ENCODE assay signal across 15 cellular contexts in genomic region chr5:58794875-58795274, GRCh38.
A peak's percentile ranks its signal among the peaks of the same experiment; 100 is the strongest.
DNase-seq lines count a peak whose midpoint lies in the region; ATAC-seq and TF ChIP-seq lines count a peak whose summit lies in the region.
"Had no signal": no experiment of that assay in that cellular context is flagged by ENCODE, and none has a peak within 500 bp of the region (broad histone marks: within the 10 kb centered on the region; RNA-seq: fewer than 3 reads in every experiment).

No MANE protein-coding gene starts in this region.

- no peak overlapping the region for H3K4me3 ChIP-seq in colonic mucosa
- H3K4me3 ChIP-seq: psoas muscle, SJCRH30, testis had no signal

- intact Hi-C loops in activated CD4-positive, alpha-beta T cell treated with anti-CD3 and anti-CD28 coated beads for 36 hours (cut with DNase I, micrococcal nuclease), result loop anchor here (1.0 to 2.0 kb wide), 3 partner anchors 19 to 30 kb away; no protein-coding TSS in a partner anchor
- intact Hi-C loops in colonic mucosa (cut with DNase I), result no loop called here

- H3K9me3 ChIP-seq in colonic mucosa, result no peaks in the 10 kb centered on the region
- H3K9me3 ChIP-seq: psoas muscle, SJCRH30, testis had no signal

- H3K36me3 ChIP-seq in colonic mucosa, result no peaks in the 10 kb centered on the region
- H3K36me3 ChIP-seq: SJCRH30 had no signal

- H3K4me1 Mint-ChIP-seq in activated CD4-positive, alpha-beta T cell treated with anti-CD3 and anti-CD28 coated beads for 36 hours, result peaks cover 18% of the 10 kb centered on the region
- peaks cover 16% of the 10 kb centered on the region for H3K4me1 Mint-ChIP-seq in activated T-helper 17 cell treated with anti-CD3 and anti-CD28 coated beads, Interleukin-2, amount 50 U/mL, for 72 hours

- no peaks in the 10 kb centered on the region for H3K4me1 ChIP-seq in colonic mucosa
- H3K4me1 ChIP-seq: psoas muscle, SJCRH30, testis had no signal

- H3K27ac Mint-ChIP-seq in activated CD4-positive, alpha-beta T cell treated with anti-CD3 and anti-CD28 coated beads for 36 hours, result no peak overlapping the region
- peak overlapping the region; percentile 48 for H3K27ac Mint-ChIP-seq in activated T-helper 17 cell treated with anti-CD3 and anti-CD28 coated beads, Interleukin-2, amount 50 U/mL, for 72 hours

- no peak overlapping the region for H3K27ac ChIP-seq in colonic mucosa
- H3K27ac ChIP-seq: psoas muscle, SJCRH30, testis, VCaP had no signal

- no peaks in the 10 kb centered on the region for H3K27me3 ChIP-seq in colonic mucosa
- H3K27me3 ChIP-seq: testis had no signal

- peaks cover 29% of the 10 kb centered on the region for H3K27me3 Mint-ChIP-seq in activated CD4-positive, alpha-beta T cell treated with anti-CD3 and anti-CD28 coated beads for 36 hours
- H3K27me3 Mint-ChIP-seq in activated T-helper 17 cell treated with anti-CD3 and anti-CD28 coated beads, Interleukin-2, amount 50 U/mL, for 72 hours, result peaks cover 34% of the 10 kb centered on the region

- peak; percentile 81 for DNase-seq in activated CD4-positive, alpha-beta T cell treated with anti-CD3 and anti-CD28 coated beads for 36 hours
- no peak for DNase-seq in activated CD4-positive, alpha-beta T cell treated with anti-CD3 and anti-CD28 coated beads for 1 hour
- peak; percentile 32 to 49 for DNase-seq in stimulated activated CD4-positive, alpha-beta T cell treated with anti-CD3 and anti-CD28 coated beads, Interleukin-4, amount 100 ng/mL, for 48 hours (ENCODE audit: low read depth in 2 of 2)
- DNase-seq in NAMALWA (ENCODE audit: low spot score) (no peak), DMS53 (lab: John Stamatoyannopoulos, UW) (no peak), colonic mucosa (no peak)
- DNase-seq: 8988T, kidney glomerular epithelial cell, NCI-H2081 treated with DMSO at 0.1 percent for 48 hours, psoas muscle, SJCRH30, testis had no signal

- POLR2A ChIA-PET in activated CD4-positive, alpha-beta T cell treated with anti-CD3 and anti-CD28 coated beads for 36 hours (lab: Charles Lee), result no interaction called here

- no peak overlapping the region for H3K9ac ChIP-seq in colonic mucosa (ENCODE audit: low read depth in 2 of 2, low read length in 2 of 2)

- CTCF ChIA-PET in activated CD4-positive, alpha-beta T cell treated with anti-CD3 and anti-CD28 coated beads for 36 hours (lab: Charles Lee), result interaction anchor here (1.6 kb wide), 1 partner anchor 10 kb away, joined by 3 read pairs; no protein-coding TSS in a partner anchor

- no peak overlapping the region for H3K4me3 Mint-ChIP-seq in activated CD4-positive, alpha-beta T cell treated with anti-CD3 and anti-CD28 coated beads for 36 hours
- peak overlapping the region; percentile 3 for H3K4me3 Mint-ChIP-seq in activated T-helper 17 cell treated with anti-CD3 and anti-CD28 coated beads, Interleukin-2, amount 50 U/mL, for 72 hours

- no peak for TF ChIP-seq CTCF in colonic mucosa (IDR thresholded peaks at IDR 0.05)

- no peaks in the 10 kb centered on the region for H3K36me3 Mint-ChIP-seq in activated CD4-positive, alpha-beta T cell treated with anti-CD3 and anti-CD28 coated beads for 36 hours (ENCODE audit: low read depth)
- H3K36me3 Mint-ChIP-seq in activated T-helper 17 cell treated with anti-CD3 and anti-CD28 coated beads, Interleukin-2, amount 50 U/mL, for 72 hours (ENCODE audit: low read depth), result no peaks in the 10 kb centered on the region

- H3K9me3 Mint-ChIP-seq in activated CD4-positive, alpha-beta T cell treated with anti-CD3 and anti-CD28 coated beads for 36 hours (ENCODE audit: low read depth), result no peaks in the 10 kb centered on the region
- H3K9me3 Mint-ChIP-seq in activated T-helper 17 cell treated with anti-CD3 and anti-CD28 coated beads, Interleukin-2, amount 50 U/mL, for 72 hours, result no peaks in the 10 kb centered on the region

- ATAC-seq in activated CD4-positive, alpha-beta T cell treated with anti-CD3 and anti-CD28 coated beads for 36 hours, result peak; percentile 92
- ATAC-seq in HG02588 (IDR thresholded peaks at IDR 0.05; ENCODE audit: unreplicated experiment), result peak; percentile 57
- ATAC-seq in activated T-helper 17 cell treated with anti-CD3 and anti-CD28 coated beads, Interleukin-2, amount 50 U/mL, for 72 hours (replicated peaks), result peak; percentile 90
- ATAC-seq: psoas muscle had no signal

Comparison
In these comparisons a context has a peak if more than half of its experiments do, and no peak if none do; other contexts are left out.
1. DNase-seq: peak in activated CD4-positive, alpha-beta T cell treated with anti-CD3 and anti-CD28 coated beads for 36 hours (single experiment) and stimulated activated CD4-positive, alpha-beta T cell treated with anti-CD3 and anti-CD28 coated beads, Interleukin-4, amount 100 ng/mL, for 48 hours (2 of 2); none in activated CD4-positive, alpha-beta T cell treated with anti-CD3 and anti-CD28 coated beads for 1 hour (single experiment), NAMALWA (single experiment), DMS53 (single experiment) and colonic mucosa (single experiment).
2. Peak in every context shown above with its lines, with median percentiles within 50 percentile points of each other: ATAC-seq.